ENCODE assay signal across 28 cellular contexts in the genomic region with DNA sequence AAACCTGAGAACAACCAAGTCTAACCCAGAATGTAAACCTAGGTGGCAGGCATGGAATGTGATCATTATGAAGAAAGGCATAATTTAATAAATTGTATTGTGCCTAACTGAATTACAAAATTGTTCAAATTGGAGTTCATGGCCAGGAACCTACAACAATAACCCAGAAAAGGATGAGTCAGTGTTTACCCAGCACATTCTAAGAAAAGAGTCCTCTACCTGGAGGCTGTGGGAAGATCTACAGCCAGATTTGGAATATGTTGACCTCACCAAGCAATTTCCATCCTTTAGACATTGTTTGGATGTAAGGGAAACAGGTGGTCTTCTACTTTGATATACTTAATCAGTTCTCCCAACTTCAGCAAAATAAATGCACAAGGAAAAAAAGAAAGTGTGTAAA.
"Had no signal": no experiment of that assay in that cellular context is flagged by ENCODE, and none has a peak within 500 bp of the region (broad histone marks: within the 10 kb centered on the region; RNA-seq: fewer than 3 reads in every experiment).

No MANE protein-coding gene starts in this region.

- H3K9ac ChIP-seq: neural progenitor cell, parathyroid adenoma had no signal

- H3K4me3 ChIP-seq: left lung, lower lobe of right lung, neural progenitor cell, psoas muscle, right lobe of liver, smooth muscle cell, stomach, testis, thyroid gland, transverse colon, upper lobe of left lung had no signal

- H3K4me3 Mint-ChIP-seq: immature natural killer cell; mesothelial cell of epicardium; naive B cell; natural killer cell; nephron progenitor cell; neural progenitor cell; stimulated activated naive B cell treated with anti-CD40 and anti-IgM and Interleukin-4, amounts not matched to agents 10 μg/mL and 1 μg/mL and 100 μg/mL, for 72 hours had no signal

- H2AFZ ChIP-seq: neural progenitor cell, parathyroid adenoma had no signal

- H3K27ac Mint-ChIP-seq: immature natural killer cell; mesothelial cell of epicardium; naive B cell; natural killer cell; nephron progenitor cell; neural progenitor cell; stimulated activated naive B cell treated with anti-CD40 and anti-IgM and Interleukin-4, amounts not matched to agents 10 μg/mL and 1 μg/mL and 100 μg/mL, for 72 hours had no signal

- H3K9me3 Mint-ChIP-seq: mesothelial cell of epicardium had no signal

- H3K4me2 ChIP-seq: neural progenitor cell, smooth muscle cell had no signal

- H3K4me1 ChIP-seq: left lung, lower lobe of right lung, neural progenitor cell, parathyroid adenoma, psoas muscle, right lobe of liver, stomach, testis, thyroid gland, transverse colon, upper lobe of left lung had no signal

- H3K27me3 ChIP-seq: left lung, neural progenitor cell, neutrophil, right lobe of liver, stomach, testis, thyroid gland, transverse colon, upper lobe of left lung had no signal

- H3K27ac ChIP-seq: left lung, lower lobe of right lung, neural progenitor cell, neutrophil, parathyroid adenoma, psoas muscle, right lobe of liver, stomach, testis, thyroid gland, transverse colon, upper lobe of left lung had no signal

- H3K36me3 Mint-ChIP-seq: immature natural killer cell; mesothelial cell of epicardium; naive B cell; natural killer cell; neural progenitor cell; stimulated activated naive B cell treated with anti-CD40 and anti-IgM and Interleukin-4, amounts not matched to agents 10 μg/mL and 1 μg/mL and 100 μg/mL, for 72 hours had no signal

- H3K4me1 Mint-ChIP-seq: immature natural killer cell; mesothelial cell of epicardium; naive B cell; natural killer cell; nephron progenitor cell; neural progenitor cell; stimulated activated naive B cell treated with anti-CD40 and anti-IgM and Interleukin-4, amounts not matched to agents 10 μg/mL and 1 μg/mL and 100 μg/mL, for 72 hours had no signal

- DNase-seq: hypothalamus; immature natural killer cell; kidney; left colon; left lung; lower lobe of right lung; mesendoderm; naive B cell; natural killer cell; nephron progenitor cell; occipital lobe; psoas muscle; right lobe of liver; stimulated activated CD4-positive, alpha-beta T cell treated with anti-CD3 and anti-CD28 coated beads, Interleukin-1b, Interleukin-23, amount 100 ng/mL, for 48 hours; stimulated activated CD4-positive, alpha-beta T cell treated with anti-CD3 and anti-CD28 coated beads, Interleukin-4, amount 100 ng/mL, for 1 hour; stimulated activated naive B cell treated with anti-CD40 and anti-IgM and Interleukin-4, amounts not matched to agents 10 μg/mL and 1 μg/mL and 100 μg/mL, for 72 hours; stimulated activated naive CD8-positive, alpha-beta T cell treated with anti-CD3 and anti-CD28 coated beads, Interleukin-15, Interleukin-2, amounts not matched to agents 100 U/mL and 50 U/mL, for 24 hours; stomach; testis; thyroid gland; transverse colon; upper lobe of left lung had no signal

- H3K79me2 ChIP-seq: parathyroid adenoma had no signal

- H3K36me3 ChIP-seq: left lung, lower lobe of right lung, neural progenitor cell, neutrophil, right lobe of liver, stomach, thyroid gland, transverse colon, upper lobe of left lung had no signal

- FAIRE-seq: islet of Langerhans, kidney had no signal

- H3K9me3 ChIP-seq: left lung, lower lobe of right lung, neutrophil, psoas muscle, testis, thyroid gland, transverse colon, upper lobe of left lung had no signal
